1 cellular context compared by ENCODE assay signal in genomic region chr1:226702957-226703831, GRCh38.
A peak's percentile ranks its signal among the peaks of the same experiment; 100 is the strongest.
TF ChIP-seq lines count a peak whose summit lies in the region.

No MANE protein-coding gene starts in this region.

TF ChIP-seq in WTC11, 78 proteins besides CTCF, POLR2A, EP300 and RAD21 (continued from another document):
- TF ChIP-seq, protein P1, sequence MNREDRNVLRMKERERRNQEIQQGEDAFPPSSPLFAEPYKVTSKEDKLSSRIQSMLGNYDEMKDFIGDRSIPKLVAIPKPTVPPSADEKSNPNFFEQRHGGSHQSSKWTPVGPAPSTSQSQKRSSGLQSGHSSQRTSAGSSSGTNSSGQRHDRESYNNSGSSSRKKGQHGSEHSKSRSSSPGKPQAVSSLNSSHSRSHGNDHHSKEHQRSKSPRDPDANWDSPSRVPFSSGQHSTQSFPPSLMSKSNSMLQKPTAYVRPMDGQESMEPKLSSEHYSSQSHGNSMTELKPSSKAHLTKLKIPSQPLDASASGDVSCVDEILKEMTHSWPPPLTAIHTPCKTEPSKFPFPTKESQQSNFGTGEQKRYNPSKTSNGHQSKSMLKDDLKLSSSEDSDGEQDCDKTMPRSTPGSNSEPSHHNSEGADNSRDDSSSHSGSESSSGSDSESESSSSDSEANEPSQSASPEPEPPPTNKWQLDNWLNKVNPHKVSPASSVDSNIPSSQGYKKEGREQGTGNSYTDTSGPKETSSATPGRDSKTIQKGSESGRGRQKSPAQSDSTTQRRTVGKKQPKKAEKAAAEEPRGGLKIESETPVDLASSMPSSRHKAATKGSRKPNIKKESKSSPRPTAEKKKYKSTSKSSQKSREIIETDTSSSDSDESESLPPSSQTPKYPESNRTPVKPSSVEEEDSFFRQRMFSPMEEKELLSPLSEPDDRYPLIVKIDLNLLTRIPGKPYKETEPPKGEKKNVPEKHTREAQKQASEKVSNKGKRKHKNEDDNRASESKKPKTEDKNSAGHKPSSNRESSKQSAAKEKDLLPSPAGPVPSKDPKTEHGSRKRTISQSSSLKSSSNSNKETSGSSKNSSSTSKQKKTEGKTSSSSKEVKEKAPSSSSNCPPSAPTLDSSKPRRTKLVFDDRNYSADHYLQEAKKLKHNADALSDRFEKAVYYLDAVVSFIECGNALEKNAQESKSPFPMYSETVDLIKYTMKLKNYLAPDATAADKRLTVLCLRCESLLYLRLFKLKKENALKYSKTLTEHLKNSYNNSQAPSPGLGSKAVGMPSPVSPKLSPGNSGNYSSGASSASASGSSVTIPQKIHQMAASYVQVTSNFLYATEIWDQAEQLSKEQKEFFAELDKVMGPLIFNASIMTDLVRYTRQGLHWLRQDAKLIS (CRISPR knock-in tag; IDR thresholded peaks at IDR 0.05; ENCODE audit: borderline replicate concordance), result no peak
- TF ChIP-seq ZNF263 (CRISPR knock-in tag; IDR thresholded peaks at IDR 0.05; ENCODE audit: low read depth) (peak; percentile 56; the same call in 1 of the 2 replicates), HMGA2 (CRISPR knock-in tag; IDR thresholded peaks at IDR 0.05) (no peak), TEAD1 (CRISPR knock-in tag; IDR thresholded peaks at IDR 0.05) (peak; percentile 70; the same call in 1 of the 2 replicates), FOXJ3 (CRISPR knock-in tag; IDR thresholded peaks at IDR 0.05; ENCODE audit: borderline replicate concordance) (no peak), HMGXB4 (CRISPR knock-in tag; IDR thresholded peaks at IDR 0.05) (peak; percentile 38; the same call in 1 of the 2 replicates), GTF2I (CRISPR knock-in tag; conservative IDR thresholded peaks at IDR 0.05) (no peak), ZNF396 (CRISPR knock-in tag; IDR thresholded peaks at IDR 0.05; ENCODE audit: borderline replicate concordance) (no peak), PRRX2 (CRISPR knock-in tag; IDR thresholded peaks at IDR 0.05) (no peak), ZNF232 (CRISPR knock-in tag; IDR thresholded peaks at IDR 0.05) (no peak), MYBL2 (CRISPR knock-in tag; IDR thresholded peaks at IDR 0.05) (0 out of 2 replicates have a peak, but pooled peaks have one; percentile 58), ZNF671 (CRISPR knock-in tag; IDR thresholded peaks at IDR 0.05) (no peak), EMX1 (CRISPR knock-in tag; IDR thresholded peaks at IDR 0.05) (no peak), PREB (CRISPR knock-in tag; IDR thresholded peaks at IDR 0.05; ENCODE audit: borderline replicate concordance) (no peak), IRF2 (CRISPR knock-in tag; IDR thresholded peaks at IDR 0.05; ENCODE audit: borderline replicate concordance, low read depth) (0 out of 2 replicates have a peak, but pooled peaks have one; percentile 31), GRHL2 (CRISPR knock-in tag; IDR thresholded peaks at IDR 0.05; ENCODE audit: insufficient replicate concordance, severe bottlenecking) (no peak), SOX15 (CRISPR knock-in tag; IDR thresholded peaks at IDR 0.05) (no peak), NFE2L1 (CRISPR knock-in tag; IDR thresholded peaks at IDR 0.05) (peak; percentile 88), CBFB (CRISPR knock-in tag; IDR thresholded peaks at IDR 0.05; ENCODE audit: low read depth) (0 out of 2 replicates have a peak, but pooled peaks have one; percentile 81), SMAD4 (CRISPR knock-in tag; IDR thresholded peaks at IDR 0.05) (no peak), ZNF532 (CRISPR knock-in tag; IDR thresholded peaks at IDR 0.05; ENCODE audit: borderline replicate concordance) (peak; percentile 66; the same call in 1 of the 2 replicates), NFATC4 (CRISPR knock-in tag; IDR thresholded peaks at IDR 0.05) (no peak), CDX4 (CRISPR knock-in tag; IDR thresholded peaks at IDR 0.05; ENCODE audit: borderline replicate concordance) (no peak), FOXP1 (CRISPR knock-in tag; IDR thresholded peaks at IDR 0.05; ENCODE audit: borderline replicate concordance) (peak; percentile 97), KAT7 (CRISPR knock-in tag; IDR thresholded peaks at IDR 0.05; ENCODE audit: borderline replicate concordance) (0 out of 2 replicates have a peak, but pooled peaks have one; percentile 82), TEAD4 (CRISPR knock-in tag; IDR thresholded peaks at IDR 0.05) (no peak), FOXK1 (CRISPR knock-in tag; IDR thresholded peaks at IDR 0.05) (peak; percentile 85), STAT6 (CRISPR knock-in tag; conservative IDR thresholded peaks at IDR 0.05; ENCODE audit: low read depth) (no peak), FOXP4 (CRISPR knock-in tag; IDR thresholded peaks at IDR 0.05) (peak; percentile 94), MXD4 (CRISPR knock-in tag; IDR thresholded peaks at IDR 0.05; ENCODE audit: borderline replicate concordance) (no peak)
- TF ChIP-seq, protein P2, sequence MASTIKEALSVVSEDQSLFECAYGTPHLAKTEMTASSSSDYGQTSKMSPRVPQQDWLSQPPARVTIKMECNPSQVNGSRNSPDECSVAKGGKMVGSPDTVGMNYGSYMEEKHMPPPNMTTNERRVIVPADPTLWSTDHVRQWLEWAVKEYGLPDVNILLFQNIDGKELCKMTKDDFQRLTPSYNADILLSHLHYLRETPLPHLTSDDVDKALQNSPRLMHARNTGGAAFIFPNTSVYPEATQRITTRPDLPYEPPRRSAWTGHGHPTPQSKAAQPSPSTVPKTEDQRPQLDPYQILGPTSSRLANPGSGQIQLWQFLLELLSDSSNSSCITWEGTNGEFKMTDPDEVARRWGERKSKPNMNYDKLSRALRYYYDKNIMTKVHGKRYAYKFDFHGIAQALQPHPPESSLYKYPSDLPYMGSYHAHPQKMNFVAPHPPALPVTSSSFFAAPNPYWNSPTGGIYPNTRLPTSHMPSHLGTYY (CRISPR knock-in tag; IDR thresholded peaks at IDR 0.05), result no peak
- TF ChIP-seq, protein P3, sequence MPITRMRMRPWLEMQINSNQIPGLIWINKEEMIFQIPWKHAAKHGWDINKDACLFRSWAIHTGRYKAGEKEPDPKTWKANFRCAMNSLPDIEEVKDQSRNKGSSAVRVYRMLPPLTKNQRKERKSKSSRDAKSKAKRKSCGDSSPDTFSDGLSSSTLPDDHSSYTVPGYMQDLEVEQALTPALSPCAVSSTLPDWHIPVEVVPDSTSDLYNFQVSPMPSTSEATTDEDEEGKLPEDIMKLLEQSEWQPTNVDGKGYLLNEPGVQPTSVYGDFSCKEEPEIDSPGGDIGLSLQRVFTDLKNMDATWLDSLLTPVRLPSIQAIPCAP (CRISPR knock-in tag; IDR thresholded peaks at IDR 0.05), result 0 out of 2 replicates have a peak, but pooled peaks have one; percentile 18
- TF ChIP-seq, protein P4, sequence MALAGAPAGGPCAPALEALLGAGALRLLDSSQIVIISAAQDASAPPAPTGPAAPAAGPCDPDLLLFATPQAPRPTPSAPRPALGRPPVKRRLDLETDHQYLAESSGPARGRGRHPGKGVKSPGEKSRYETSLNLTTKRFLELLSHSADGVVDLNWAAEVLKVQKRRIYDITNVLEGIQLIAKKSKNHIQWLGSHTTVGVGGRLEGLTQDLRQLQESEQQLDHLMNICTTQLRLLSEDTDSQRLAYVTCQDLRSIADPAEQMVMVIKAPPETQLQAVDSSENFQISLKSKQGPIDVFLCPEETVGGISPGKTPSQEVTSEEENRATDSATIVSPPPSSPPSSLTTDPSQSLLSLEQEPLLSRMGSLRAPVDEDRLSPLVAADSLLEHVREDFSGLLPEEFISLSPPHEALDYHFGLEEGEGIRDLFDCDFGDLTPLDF (CRISPR knock-in tag; IDR thresholded peaks at IDR 0.05), result no peak
- TF ChIP-seq, protein P5, sequence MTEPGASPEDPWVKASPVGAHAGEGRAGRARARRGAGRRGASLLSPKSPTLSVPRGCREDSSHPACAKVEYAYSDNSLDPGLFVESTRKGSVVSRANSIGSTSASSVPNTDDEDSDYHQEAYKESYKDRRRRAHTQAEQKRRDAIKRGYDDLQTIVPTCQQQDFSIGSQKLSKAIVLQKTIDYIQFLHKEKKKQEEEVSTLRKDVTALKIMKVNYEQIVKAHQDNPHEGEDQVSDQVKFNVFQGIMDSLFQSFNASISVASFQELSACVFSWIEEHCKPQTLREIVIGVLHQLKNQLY (CRISPR knock-in tag; IDR thresholded peaks at IDR 0.05), result no peak
- TF ChIP-seq, protein P6, sequence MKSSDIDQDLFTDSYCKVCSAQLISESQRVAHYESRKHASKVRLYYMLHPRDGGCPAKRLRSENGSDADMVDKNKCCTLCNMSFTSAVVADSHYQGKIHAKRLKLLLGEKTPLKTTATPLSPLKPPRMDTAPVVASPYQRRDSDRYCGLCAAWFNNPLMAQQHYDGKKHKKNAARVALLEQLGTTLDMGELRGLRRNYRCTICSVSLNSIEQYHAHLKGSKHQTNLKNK (CRISPR knock-in tag; IDR thresholded peaks at IDR 0.05), result no peak
